ENCODE assay signal across 8 cellular contexts in genomic region chr17:78250891-78251772, GRCh38. TPM values are rescaled to one million over a fixed set of nuclear protein-coding genes. Genes with fewer than 3 reads are reported as not detected.
A peak's percentile ranks its signal among the peaks of the same experiment; 100 is the strongest.
DNase-seq lines count a peak whose midpoint lies in the region; ATAC-seq, FAIRE-seq and TF ChIP-seq lines count a peak whose summit lies in the region.

No MANE protein-coding gene starts in this region.

- H3K27ac ChIP-seq in ovary = no peak overlapping the region
- peak overlapping the region in 1 of 3 donors; percentile 39 for H3K27ac ChIP-seq in thyroid gland

- H3K27me3 Mint-ChIP-seq in activated naive CD4-positive, alpha-beta T cell treated with anti-CD3 and anti-CD28 coated beads for 36 hours (ENCODE audit: low read depth) = no peaks in the 10 kb centered on the region

- intact Hi-C loops in activated naive CD4-positive, alpha-beta T cell treated with anti-CD3 and anti-CD28 coated beads for 36 hours (cut with micrococcal nuclease) = loop anchor here (1.0 to 5.0 kb wide), 9 partner anchors 22 to 591 kb away; partner anchors contain the start of gene USP36
- intact Hi-C loops in ovary (cut with DNase I) (loop anchor here (2.0 to 10.0 kb wide), 4 partner anchors 114 to 172 kb away; partner anchors contain the start of gene SOCS3 (in 1 of the 4)), thyroid gland (cut with DNase I) (loop anchor here (2.0 to 5.0 kb wide), 2 partner anchors 140 to 171 kb away; no protein-coding TSS in a partner anchor)

- H3K27me3 ChIP-seq in ovary (no peaks in the 10 kb centered on the region), thyroid gland (no peaks in the 10 kb centered on the region)

- CTCF ChIA-PET in activated naive CD4-positive, alpha-beta T cell treated with anti-CD3 and anti-CD28 coated beads for 36 hours (lab: Charles Lee) = interaction anchor here (0.5 to 3.6 kb wide), 46 partner anchors 9 to 890 kb away, joined by 3 to 30 read pairs (median 4); partner anchors contain the start of gene SOCS3

- FAIRE-seq in D721Med (lab: Jason Lieb, UNC) = no peak

- H3K4me1 ChIP-seq in ovary (ENCODE audit: insufficient read depth) (peaks cover 3% of the 10 kb centered on the region), thyroid gland (peaks cover 0 to 24% of the 10 kb centered on the region in 2 donors)

- 22 to 31% (median 23%) methylated on average over 26 to 27 of the region's 27 CpGs for WGBS in ovary, 3 donors
- WGBS in thyroid gland, 2 donors = 22 to 56% methylated on average over 5 to 18 of the region's 27 CpGs

- H3K4me3 ChIP-seq in ovary (no peak overlapping the region), thyroid gland (replicated peaks in 1 of 3) (no peak overlapping the region)

- peaks cover 2% of the 10 kb centered on the region for H3K9me3 Mint-ChIP-seq in activated naive CD4-positive, alpha-beta T cell treated with anti-CD3 and anti-CD28 coated beads for 36 hours

- H3K36me3 ChIP-seq in ovary = no peaks in the 10 kb centered on the region
- H3K36me3 ChIP-seq in thyroid gland = no peaks in the 10 kb centered on the region

- TF ChIP-seq POLR2A in ovary (IDR thresholded peaks at IDR 0.05) (no peak), thyroid gland (IDR thresholded peaks at IDR 0.05) (no peak)

- TF ChIP-seq EP300 in ovary (IDR thresholded peaks at IDR 0.05) = no peak

- peak; percentile 62 for ATAC-seq in GM21825 (IDR thresholded peaks at IDR 0.05; ENCODE audit: unreplicated experiment)

- peak overlapping the region; percentile 75 for H3K4me3 Mint-ChIP-seq in activated naive CD4-positive, alpha-beta T cell treated with anti-CD3 and anti-CD28 coated beads for 36 hours

- TF ChIP-seq CTCF in D721Med (IDR thresholded peaks at IDR 0.05; ENCODE audit: insufficient read depth, missing control alignments) = peak; percentile 99
- peak; percentile 96 to 100 (median 96) for TF ChIP-seq CTCF in ovary (IDR thresholded peaks at IDR 0.05)
- peak in 5 of 6 experiments; percentile 97 to 100 (median 99) for TF ChIP-seq CTCF in thyroid gland (IDR thresholded peaks at IDR 0.05)

- H3K36me3 Mint-ChIP-seq in activated naive CD4-positive, alpha-beta T cell treated with anti-CD3 and anti-CD28 coated beads for 36 hours (ENCODE audit: low read depth) = no peaks in the 10 kb centered on the region

- peaks cover 35% of the 10 kb centered on the region for H3K4me1 Mint-ChIP-seq in activated naive CD4-positive, alpha-beta T cell treated with anti-CD3 and anti-CD28 coated beads for 36 hours (ENCODE audit: low read depth)

- DNase-seq in D721Med (ENCODE audit: insufficient read length, low spot score) (peak; percentile 99), NCI-H1092 treated with DMSO at 0.1 percent for 48 hours (lab: John Stamatoyannopoulos, UW) (peak; percentile 80), SK-N-DZ (ENCODE audit: low spot score) (peak; percentile 91), globus pallidus (ENCODE audit: low spot score) (peak; percentile 90), ovary (peak; percentile 80 to 91 (median 88)), thyroid gland (peak; percentile 83 to 88)
- DNase-seq in activated naive CD4-positive, alpha-beta T cell treated with anti-CD3 and anti-CD28 coated beads for 36 hours = peak; percentile 93

- H3K27ac Mint-ChIP-seq in activated naive CD4-positive, alpha-beta T cell treated with anti-CD3 and anti-CD28 coated beads for 36 hours = peak overlapping the region; percentile 67

- H3K9me3 ChIP-seq in ovary (no peaks in the 10 kb centered on the region), thyroid gland (no peaks in the 10 kb centered on the region)

RNA-seq across cellular contexts. Expression of gene TMEM235, which starts 19.7 kb away (rescaled TPM):
- 0.63 TPM in 1 of 2 replicates, not detected in the other for polyA plus RNA-seq in SK-N-DZ (2014; cell fraction: cytosol; rRNA removed)
- 0.60 and 1.3 TPM in 2 replicates for polyA plus RNA-seq in SK-N-DZ (2014; cell fraction: nucleus; rRNA removed)
- not detected for total RNA-seq in activated naive CD4-positive, alpha-beta T cell treated with anti-CD3 and anti-CD28 coated beads for 36 hours
- total RNA-seq in ovary (not detected), thyroid gland (not detected)
- polyA plus RNA-seq in ovary = under 1 TPM in 1 of 2 donors, not detected in 1; 0.07 TPM

RNA-seq across cellular contexts. Expression of gene BIRC5, which starts 37.1 kb away (rescaled TPM):
- polyA plus RNA-seq in SK-N-DZ (2014; cell fraction: cytosol; rRNA removed) = 200 and 212 TPM in 2 replicates
- 123 and 127 TPM in 2 replicates for polyA plus RNA-seq in SK-N-DZ (2014; cell fraction: nucleus; rRNA removed)
- 100 to 1,000 TPM; 117 to 118 TPM for total RNA-seq in activated naive CD4-positive, alpha-beta T cell treated with anti-CD3 and anti-CD28 coated beads for 36 hours
- total RNA-seq in ovary (1 to 10 TPM in 2 of 7 donors, under 1 TPM in 3, not detected in 2; 0.11 to 1.4 (median 0.24) TPM), thyroid gland (under 1 TPM in 3 of 4 donors, not detected in 1; 0.11 to 0.83 (median 0.13) TPM)
- 1 to 10 TPM in 1 of 2 donors, under 1 TPM in 1; 0.73 to 1.4 TPM for polyA plus RNA-seq in ovary

Comparison
In these comparisons a context has a peak if more than half of its experiments do, and no peak if none do; other contexts are left out.
1. RNA of gene BIRC5, which starts 37.1 kb away (total RNA-seq): 117 to 118 TPM in activated naive CD4-positive, alpha-beta T cell treated with anti-CD3 and anti-CD28 coated beads for 36 hours; 0.11 to 1.4 TPM in ovary and 0.11 to 0.83 TPM in thyroid gland; every median in the first group is over 10 times any median in the second.
2. Peak in every context shown above with its lines, with median percentiles within 50 percentile points of each other: DNase-seq and CTCF ChIP-seq.